In the genomic region with DNA sequence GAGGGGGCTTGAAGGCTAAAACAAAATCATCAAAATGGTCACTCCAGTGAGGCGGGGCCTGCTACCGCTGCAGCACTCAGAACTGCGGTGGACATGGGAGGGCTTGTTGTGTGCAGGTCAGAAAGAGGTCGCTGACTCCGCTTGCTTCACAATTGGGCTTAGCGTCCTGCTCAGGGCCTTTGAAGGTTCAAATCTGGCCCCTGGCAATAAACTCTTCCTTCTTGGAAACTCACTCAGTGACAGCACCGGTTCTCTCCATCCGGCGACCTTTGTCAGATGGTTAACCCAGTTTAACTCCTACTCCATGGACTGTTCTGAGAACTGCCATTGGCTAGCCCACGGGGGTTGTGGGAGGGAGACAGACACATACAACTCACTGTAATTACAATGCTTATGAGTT, we compare ENCODE assay signal across 20 cellular contexts.
"Had no signal": no experiment of that assay in that cellular context is flagged by ENCODE, and none has a peak within 500 bp of the region (broad histone marks: within the 10 kb centered on the region; RNA-seq: fewer than 3 reads in every experiment).

No MANE protein-coding gene starts in this region.

- H3K36me3 ChIP-seq: breast epithelium, colonic mucosa, gastroesophageal sphincter, heart left ventricle, pancreas, tibial nerve had no signal

- H3K9me3 ChIP-seq: breast epithelium, colonic mucosa, gastroesophageal sphincter, mucosa of descending colon, pancreas, tibial nerve had no signal

- H3K4me3 ChIP-seq: breast epithelium, colonic mucosa, dorsolateral prefrontal cortex, gastroesophageal sphincter, heart left ventricle, mucosa of descending colon, pancreas, tibial nerve had no signal

- H3K4me1 ChIP-seq: breast epithelium, colonic mucosa, gastroesophageal sphincter, heart left ventricle, tibial nerve had no signal

- DNase-seq: activated CD4-positive, alpha-beta T cell treated with anti-CD3 and anti-CD28 coated beads for 4 hours; activated CD4-positive, alpha-beta T cell treated with anti-CD3 and anti-CD28 coated beads, Interleukin-2, amount 50 U/mL, for 48 hours; activated CD4-positive, CD25-positive, alpha-beta regulatory T cell; activated effector memory CD4-positive, alpha-beta T cell treated with Interleukin-2 at 50 U/mL for 16 hours; activated naive CD4-positive, alpha-beta T cell treated with anti-CD3 and anti-CD28 coated beads for 36 hours; activated naive CD8-positive, alpha-beta T cell treated with anti-CD3 and anti-CD28 coated beads, Interleukin-2, amount 10 ng/mL, durations not matched to agents 7 days and 5 days; activated T-cell treated with anti-CD3 and anti-CD28 coated beads, Interleukin-2, amount 50 U/mL, for 72 hours; amniotic stem cell; colonic mucosa; dorsolateral prefrontal cortex; heart left ventricle; left colon; mucosa of descending colon; right cardiac atrium; stimulated activated CD4-positive, alpha-beta T cell treated with anti-CD3 and anti-CD28 coated beads, Interleukin-1b, Interleukin-23, amount 100 ng/mL, for 48 hours; stimulated activated naive CD8-positive, alpha-beta T cell treated with anti-CD3 and anti-CD28 coated beads, Interleukin-15, amount 100 ng/mL, for 72 hours had no signal

- H3K27ac ChIP-seq: breast epithelium, colonic mucosa, dorsolateral prefrontal cortex, gastroesophageal sphincter, heart left ventricle, pancreas, tibial nerve had no signal

- H3K27me3 ChIP-seq: breast epithelium, colonic mucosa, dorsolateral prefrontal cortex, gastroesophageal sphincter, heart left ventricle, pancreas, tibial nerve had no signal

- ATAC-seq: activated T-cell treated with anti-CD3 and anti-CD28 coated beads, Interleukin-2, amount 50 U/mL, for 72 hours; gastroesophageal sphincter; heart left ventricle; left colon; mucosa of descending colon; stimulated activated naive CD8-positive, alpha-beta T cell treated with anti-CD3 and anti-CD28 coated beads, Interleukin-15, amount 100 ng/mL, for 72 hours had no signal
